In the genomic region with DNA sequence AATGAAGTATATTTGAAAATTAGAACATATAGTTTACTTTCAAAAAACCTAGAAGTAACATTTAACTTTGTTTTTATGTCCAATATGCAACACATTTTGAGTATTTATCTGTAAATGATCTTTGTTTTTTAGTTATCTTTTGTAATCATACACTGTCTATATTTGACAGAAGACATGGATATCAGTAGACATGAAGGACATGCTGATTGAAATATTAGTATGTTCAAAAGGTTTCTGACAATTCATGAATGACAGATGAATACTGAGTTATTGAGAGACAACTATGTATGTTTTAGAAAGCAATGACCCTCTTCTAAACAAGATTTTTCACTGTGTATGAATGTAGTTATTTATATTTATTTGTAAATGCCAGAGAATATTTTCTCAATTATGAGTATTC, we compare ENCODE assay signal across 24 cellular contexts.
"Had no signal": no experiment of that assay in that cellular context is flagged by ENCODE, and none has a peak within 500 bp of the region (broad histone marks: within the 10 kb centered on the region; RNA-seq: fewer than 3 reads in every experiment).

No MANE protein-coding gene starts in this region.

- DNase-seq: stimulated activated CD4-positive, alpha-beta T cell treated with anti-CD3 and anti-CD28 coated beads, Interleukin-2, amount 100 ng/mL, for 48 hours; stimulated activated CD4-positive, alpha-beta T cell treated with anti-CD3 and anti-CD28 coated beads, Interleukin-4, amount 100 ng/mL, for 1 hour; stimulated activated CD4-positive, alpha-beta T cell treated with anti-CD3 and anti-CD28 coated beads, Interleukin-4, amount 100 ng/mL, for 24 hours; stimulated activated CD4-positive, alpha-beta T cell treated with anti-CD3 and anti-CD28 coated beads, Interleukin-4, amount 100 ng/mL, for 4 hours; stimulated activated CD8-positive, alpha-beta memory T cell treated with anti-CD3 and anti-CD28 coated beads, Interleukin-4, amount 100 ng/mL, for 48 hours; stimulated activated naive B cell treated with anti-CD40 and anti-IgM and Interleukin-4, amounts not matched to agents 10 μg/mL and 1 μg/mL and 100 μg/mL, for 72 hours; stimulated activated naive CD4-positive, alpha-beta T cell; stimulated activated naive CD4-positive, alpha-beta T cell treated with Interleukin-2 at 50 U/mL for 16 hours; stimulated activated naive CD8-positive, alpha-beta T cell treated with anti-CD3 and anti-CD28 coated beads, Interleukin-15, amount 100 ng/mL, for 72 hours; stimulated activated naive CD8-positive, alpha-beta T cell treated with anti-CD3 and anti-CD28 coated beads, Interleukin-15, Interleukin-2, amounts not matched to agents 100 U/mL and 50 U/mL, for 24 hours; stomach; substantia nigra; testis; thyroid gland; tibial artery; transverse colon; trophoblast cell; upper lobe of left lung; upper lobe of right lung; uterus had no signal

- H3K9me3 ChIP-seq: suprapubic skin, testis, thoracic aorta, thyroid gland, tibial nerve, transverse colon, upper lobe of right lung, uterus, vagina had no signal

- H3K27me3 ChIP-seq: stomach, suprapubic skin, testis, thyroid gland, tibial artery, tibial nerve, transverse colon, upper lobe of left lung, upper lobe of right lung, uterus, vagina had no signal

- H3K27ac ChIP-seq: stomach, suprapubic skin, testis, thoracic aorta, thyroid gland, tibial artery, tibial nerve, transverse colon, upper lobe of left lung, upper lobe of right lung, uterus, vagina had no signal

- H3K4me3 ChIP-seq: stomach, suprapubic skin, testis, thoracic aorta, thyroid gland, tibial artery, tibial nerve, transverse colon, upper lobe of left lung, upper lobe of right lung, uterus, vagina had no signal

- H3K36me3 ChIP-seq: stomach, suprapubic skin, thoracic aorta, thyroid gland, tibial artery, tibial nerve, transverse colon, upper lobe of left lung, upper lobe of right lung, uterus, vagina had no signal

- H3K4me1 ChIP-seq: stomach, suprapubic skin, testis, thyroid gland, tibial artery, tibial nerve, transverse colon, upper lobe of left lung, upper lobe of right lung, uterus, vagina had no signal
